8 cellular contexts compared by ENCODE assay signal in the genomic region with DNA sequence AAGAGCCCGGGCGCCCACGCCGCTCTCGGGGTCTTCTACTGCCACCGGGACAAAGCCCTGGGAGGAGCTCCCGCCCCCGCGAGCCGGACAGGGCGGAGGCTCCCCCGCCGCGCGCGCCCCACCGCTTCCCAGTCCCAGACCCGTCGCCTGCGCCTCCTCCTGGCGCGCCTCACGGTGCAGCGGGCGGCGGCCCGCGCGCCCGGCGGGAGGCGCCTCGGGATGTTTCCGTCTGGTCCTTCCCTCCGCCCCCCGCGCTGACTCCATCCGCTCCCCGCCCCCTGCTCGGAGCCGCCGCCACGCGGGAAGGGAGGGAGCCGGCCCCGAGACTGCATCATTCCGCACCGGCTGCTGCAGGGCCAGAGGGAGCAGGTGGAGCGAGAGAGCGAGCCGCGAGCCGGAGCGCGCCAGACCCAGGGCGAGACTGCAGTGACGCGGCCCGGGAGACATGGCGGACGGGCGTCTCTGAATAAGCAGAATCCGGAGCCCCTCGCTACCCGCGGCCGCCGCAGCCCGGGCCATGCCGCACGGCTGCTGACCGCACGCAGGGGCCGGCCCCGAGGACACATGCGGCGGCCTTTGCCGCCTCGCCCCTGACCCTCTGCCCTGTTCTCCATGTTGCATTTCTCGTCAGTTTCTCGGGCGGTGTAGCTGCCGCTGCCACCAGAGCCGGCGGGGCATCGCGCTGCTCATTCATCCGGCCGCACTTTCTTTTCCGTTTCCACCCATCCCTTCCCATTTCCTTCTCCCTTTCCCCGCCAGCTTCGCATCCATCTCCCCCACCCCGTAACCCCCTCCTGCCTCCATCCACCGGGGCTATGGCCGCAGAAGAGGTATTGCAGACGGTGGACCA. TPM values are rescaled to one million over a fixed set of nuclear protein-coding genes. Genes with fewer than 3 reads are reported as not detected.
DNase-seq lines count a peak whose midpoint lies in the region; ATAC-seq, FAIRE-seq and TF ChIP-seq lines count a peak whose summit lies in the region.

A gene (plus strand): TSS at position 331 of the 850 bp plus-strand sequence. CDS start 485 bp downstream, at position 816.

- ATAC-seq in GM21381 (IDR thresholded peaks at IDR 0.05; ENCODE audit: unreplicated experiment): peak; percentile 80

- H3K27ac ChIP-seq in HUES48 (ENCODE audit: low read depth, low read length): peak within 1 kb of the TSS; percentile 92

- H3K4me3 ChIP-seq in HUES48 (ENCODE audit: low read depth, low read length) (peak within 1 kb of the TSS; percentile 92), epithelial cell of proximal tubule (ENCODE audit: low read depth, low read length) (peak within 1 kb of the TSS; percentile 63), mucosa of stomach (ENCODE audit: low read length) (peak within 1 kb of the TSS; percentile 62)

- peaks cover 19% of the 10 kb centered on the region for H3K36me3 ChIP-seq in HUES48 (ENCODE audit: control insufficient read depth, insufficient read depth, low read length)
- H3K36me3 ChIP-seq in mucosa of stomach (ENCODE audit: control insufficient read depth, insufficient read depth, low read length): no peaks in the 10 kb centered on the region

- DNase-seq in D721Med (ENCODE audit: insufficient read length, low spot score) (peak; percentile 76), OCI-M1 (lab: John Stamatoyannopoulos, UW) (peak; percentile 77), epithelial cell of proximal tubule (ENCODE audit: low read depth) (no peak)
- peak; percentile 81 for DNase-seq in activated T-cell treated with anti-CD3 and anti-CD28 coated beads, Interleukin-2, amount 50 U/mL, for 1 hour
- peak; percentile 42 to 48 for DNase-seq in stimulated activated CD8-positive, alpha-beta memory T cell treated with anti-CD3 and anti-CD28 coated beads, Interleukin-7, amount 100 ng/mL, for 1 hour (ENCODE audit: low read depth in 2 of 2)

- H3K27me3 ChIP-seq in HUES48 (ENCODE audit: control insufficient read depth, insufficient read depth, low read length): no peaks in the 10 kb centered on the region
- H3K27me3 ChIP-seq in mucosa of stomach (ENCODE audit: control insufficient read depth, insufficient read depth, low read length): no peaks in the 10 kb centered on the region

- no peak for FAIRE-seq in D721Med (lab: Jason Lieb, UNC)

- H3K4me1 ChIP-seq in HUES48 (ENCODE audit: control insufficient read depth, insufficient read depth, low read length) (peaks cover 24% of the 10 kb centered on the region), mucosa of stomach (ENCODE audit: control insufficient read depth, insufficient read depth, low read length) (peaks cover 19% of the 10 kb centered on the region)

- no peaks in the 10 kb centered on the region for H3K9me3 ChIP-seq in HUES48 (ENCODE audit: control insufficient read depth, insufficient read depth, low read length)
- no peaks in the 10 kb centered on the region for H3K9me3 ChIP-seq in mucosa of stomach (ENCODE audit: control insufficient read depth, low read length)

- TF ChIP-seq CTCF in D721Med (IDR thresholded peaks at IDR 0.05; ENCODE audit: insufficient read depth, missing control alignments) (peak; percentile 19), epithelial cell of proximal tubule (conservative IDR thresholded peaks at IDR 0.05; ENCODE audit: low read depth, low read length) (peak; percentile 34)

- peak within 1 kb of the TSS; percentile 90 for H3K9ac ChIP-seq in HUES48 (ENCODE audit: low read depth, low read length)
- H3K9ac ChIP-seq in mucosa of stomach (ENCODE audit: low read length): peak within 1 kb of the TSS; percentile 84

RNA-seq across cellular contexts. Expression of the gene that starts here (rescaled TPM):
- total RNA-seq in epithelial cell of proximal tubule: 7.7 and 9.9 TPM in 2 replicates
